In genomic region chr11:15232496-15232895, GRCh38 we compare ENCODE assay signal across 5 cellular contexts.
"Had no signal": no experiment of that assay in that cellular context is flagged by ENCODE, and none has a peak within 500 bp of the region (broad histone marks: within the 10 kb centered on the region; RNA-seq: fewer than 3 reads in every experiment).

No MANE protein-coding gene starts in this region.

- DNase-seq: H9, HCEC 1CT, IMR-90 had no signal

- H2AFZ ChIP-seq: GM23338 had no signal

- H3K4me3 ChIP-seq: GM23338, K562 had no signal

- H3K4me2 ChIP-seq: GM23338 had no signal
